In genomic region chr15:101707983-101708382, GRCh38 we compare ENCODE assay signal across 31 cellular contexts.
"Had no signal": no experiment of that assay in that cellular context is flagged by ENCODE, and none has a peak within 500 bp of the region (broad histone marks: within the 10 kb centered on the region; RNA-seq: fewer than 3 reads in every experiment).

No MANE protein-coding gene starts in this region.

- H3K4me3 ChIP-seq: ascending aorta, breast epithelium, cardiac muscle cell, coronary artery, dorsolateral prefrontal cortex, gastrocnemius medialis, heart left ventricle had no signal

- DNase-seq: activated B cell treated with CpG ODN at 0.5 μM for 24 hours; activated CD4-positive, alpha-beta memory T cell treated with anti-CD3 and anti-CD28 coated beads, Interleukin-2, amount 10 ng/mL, durations not matched to agents 7 days and 5 days; activated CD4-positive, alpha-beta T cell treated with anti-CD3 and anti-CD28 coated beads, Interleukin-2, amount 10 ng/mL, durations not matched to agents 7 days and 5 days; activated CD4-positive, alpha-beta T cell treated with anti-CD3 and anti-CD28 coated beads, Interleukin-2, amount 50 U/mL, for 4 hours; activated CD8-positive, alpha-beta memory T cell treated with anti-CD3 and anti-CD28 coated beads, Interleukin-2, amount 50 U/mL, for 48 hours; activated effector memory CD4-positive, alpha-beta T cell treated with anti-CD3 and anti-CD28 coated beads, Interleukin-2, amount 50 U/mL, for 16 hours; activated naive CD4-positive, alpha-beta T cell; activated naive CD4-positive, alpha-beta T cell treated with anti-CD3 and anti-CD28 coated beads, Interleukin-2, amount 10 ng/mL, durations not matched to agents 7 days and 5 days; activated naive CD8-positive, alpha-beta T cell treated with anti-CD3 and anti-CD28 coated beads, Interleukin-2, amount 10 ng/mL, durations not matched to agents 7 days and 5 days; activated T-cell treated with anti-CD3 and anti-CD28 coated beads for 4 hours; activated T-cell treated with anti-CD3 and anti-CD28 coated beads, Interleukin-2, amount 50 U/mL, for 4 hours; central memory CD4-positive, alpha-beta T cell; cerebellar nuclear complex; dorsolateral prefrontal cortex; effector memory CD4-positive, alpha-beta T cell; endodermal cell; foreskin keratinocyte; gastrocnemius medialis; glutamatergic neuron; heart left ventricle; T-helper 1 cell; T-helper 17 cell; T1000; WERI-Rb-1 had no signal

- H3K27ac ChIP-seq: ascending aorta, breast epithelium, cardiac muscle cell, coronary artery, foreskin keratinocyte, gastrocnemius medialis, heart left ventricle, WERI-Rb-1 had no signal

- H3K27me3 ChIP-seq: ascending aorta, breast epithelium, cardiac muscle cell, dorsolateral prefrontal cortex, foreskin keratinocyte, gastrocnemius medialis, heart left ventricle had no signal

- H3K36me3 ChIP-seq: breast epithelium had no signal

- H3K9me3 ChIP-seq: ascending aorta, breast epithelium, gastrocnemius medialis, heart left ventricle had no signal

- ATAC-seq: activated CD4-positive, CD25-positive, alpha-beta regulatory T cell treated with anti-CD3 and anti-CD28 coated beads, Interleukin-2, amount 50 U/mL, for 24 hours; activated naive CD4-positive, alpha-beta T cell treated with anti-CD3 and anti-CD28 coated beads, Interleukin-2, amount 50 U/mL, for 72 hours; activated T-cell treated with anti-CD3 and anti-CD28 coated beads, Interleukin-2, amount 50 U/mL, for 4 hours; esophagus mucosa; foreskin keratinocyte; gastrocnemius medialis; T-helper 17 cell had no signal

- H3K4me1 ChIP-seq: ascending aorta, breast epithelium, gastrocnemius medialis had no signal
